In the genomic region with DNA sequence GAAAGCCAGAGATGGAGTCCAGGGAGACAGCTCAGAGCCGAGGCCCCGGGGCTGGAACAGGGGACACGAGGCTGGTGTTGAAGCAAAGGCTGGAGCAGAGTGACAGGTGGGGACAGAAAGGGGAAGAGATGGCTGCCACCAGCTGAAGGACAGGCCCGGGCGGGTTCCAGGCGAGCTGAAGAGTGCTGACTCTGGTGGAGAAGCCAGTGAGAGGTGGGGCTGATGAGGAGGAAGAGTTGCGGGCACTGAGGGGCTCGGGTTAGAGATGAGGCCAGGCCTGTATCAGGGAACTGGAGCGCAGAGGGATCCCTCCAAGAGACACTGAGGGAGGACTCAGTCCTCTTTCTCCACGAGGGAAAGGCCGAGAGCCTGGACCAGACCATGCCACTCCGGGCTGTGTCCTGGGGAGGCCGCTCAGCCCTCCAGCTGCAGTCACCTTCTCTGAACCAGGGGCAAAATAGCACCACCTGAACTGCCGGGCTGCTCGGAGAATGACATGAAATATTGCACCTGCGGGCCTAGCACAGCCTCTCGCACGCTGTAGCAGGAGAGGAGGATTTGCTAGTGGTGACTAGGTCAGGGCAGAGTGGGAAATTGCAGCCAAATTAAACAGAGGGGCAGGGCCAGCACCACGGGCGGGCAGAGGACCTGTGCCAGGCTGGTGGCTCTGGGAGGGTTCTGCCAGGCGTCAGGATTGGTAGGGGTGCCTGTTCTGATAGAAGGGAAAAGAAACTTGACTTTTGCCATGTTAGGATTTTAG, we compare ENCODE assay signal across 11 cellular contexts.
DNase-seq lines count a peak whose midpoint lies in the region; ATAC-seq and TF ChIP-seq lines count a peak whose summit lies in the region.
"Had no signal": no experiment of that assay in that cellular context is flagged by ENCODE, and none has a peak within 500 bp of the region (broad histone marks: within the 10 kb centered on the region; RNA-seq: fewer than 3 reads in every experiment).

No MANE protein-coding gene starts in this region.

- H3K4me3 Mint-ChIP-seq in activated CD8-positive, alpha-beta memory T cell treated with anti-CD3 and anti-CD28 coated beads, Interleukin-2, amount 10 ng/mL, durations not matched to agents 7 days and 5 days: no peak overlapping the region
- H3K4me3 Mint-ChIP-seq in activated CD4-positive, alpha-beta T cell treated with anti-CD3 and anti-CD28 coated beads for 36 hours: no peak overlapping the region

- WGBS in esophagus muscularis mucosa: 93% methylated on average over 16 of the region's 21 CpGs
- 55 to 69% methylated on average over 8 to 21 of the region's 21 CpGs for WGBS in transverse colon (ENCODE audit: low coverage in 1 of 2), 2 donors

- H3K27me3 ChIP-seq in esophagus muscularis mucosa (no peaks in the 10 kb centered on the region), transverse colon (no peaks in the 10 kb centered on the region)

- POLR2A ChIA-PET in activated CD4-positive, alpha-beta T cell treated with anti-CD3 and anti-CD28 coated beads for 36 hours (lab: Charles Lee): no interaction called here

- in situ Hi-C loops in transverse colon (cut with MboI; ENCODE audit: low pct_ligation_motif_present in 1 of 4, low pct_unique_long_range_greater_than_20kb in 1 of 4, low sequenced_read_pairs in 3 of 4): no loop called here

- peak overlapping the region; percentile 24 for H3K27ac Mint-ChIP-seq in activated CD8-positive, alpha-beta memory T cell treated with anti-CD3 and anti-CD28 coated beads, Interleukin-2, amount 10 ng/mL, durations not matched to agents 7 days and 5 days
- H3K27ac Mint-ChIP-seq in activated CD4-positive, alpha-beta T cell treated with anti-CD3 and anti-CD28 coated beads for 36 hours: no peak overlapping the region

- peaks cover 32% of the 10 kb centered on the region for H3K27me3 Mint-ChIP-seq in activated CD8-positive, alpha-beta memory T cell treated with anti-CD3 and anti-CD28 coated beads, Interleukin-2, amount 10 ng/mL, durations not matched to agents 7 days and 5 days
- H3K27me3 Mint-ChIP-seq in activated CD4-positive, alpha-beta T cell treated with anti-CD3 and anti-CD28 coated beads for 36 hours: no peaks in the 10 kb centered on the region

- no peak for ATAC-seq in activated CD8-positive, alpha-beta memory T cell treated with anti-CD3 and anti-CD28 coated beads, Interleukin-2, amount 10 ng/mL, durations not matched to agents 7 days and 5 days
- ATAC-seq in activated CD4-positive, alpha-beta T cell treated with anti-CD3 and anti-CD28 coated beads for 36 hours: no peak
- no peak for ATAC-seq in HG03135 (IDR thresholded peaks at IDR 0.05; ENCODE audit: unreplicated experiment)

- H3K9me3 ChIP-seq in esophagus muscularis mucosa (no peaks in the 10 kb centered on the region), transverse colon (no peaks in the 10 kb centered on the region)

- H3K4me1 ChIP-seq in esophagus muscularis mucosa: no peaks in the 10 kb centered on the region
- H3K4me1 ChIP-seq in transverse colon: peaks cover 0 to 19% (median 8%) of the 10 kb centered on the region in 4 donors
- H3K4me1 ChIP-seq: parathyroid adenoma had no signal

- H3K9me3 Mint-ChIP-seq in activated CD8-positive, alpha-beta memory T cell treated with anti-CD3 and anti-CD28 coated beads, Interleukin-2, amount 10 ng/mL, durations not matched to agents 7 days and 5 days (ENCODE audit: low read depth): no peaks in the 10 kb centered on the region
- H3K9me3 Mint-ChIP-seq in activated CD4-positive, alpha-beta T cell treated with anti-CD3 and anti-CD28 coated beads for 36 hours (ENCODE audit: low read depth): no peaks in the 10 kb centered on the region

- TF ChIP-seq CTCF in esophagus muscularis mucosa (IDR thresholded peaks at IDR 0.05): no peak
- no peak for TF ChIP-seq CTCF in transverse colon (IDR thresholded peaks at IDR 0.05)

- CTCF ChIA-PET in activated CD8-positive, alpha-beta memory T cell treated with anti-CD3 and anti-CD28 coated beads, Interleukin-2, amount 10 ng/mL, durations not matched to agents 7 days and 5 days (lab: Charles Lee): interaction anchor here (0.8 to 1.6 kb wide), 2 partner anchors 9 to 30 kb away, joined by 3 to 4 read pairs; no protein-coding TSS in a partner anchor
- CTCF ChIA-PET in activated CD4-positive, alpha-beta T cell treated with anti-CD3 and anti-CD28 coated beads for 36 hours (lab: Charles Lee): interaction anchor here (0.5 to 0.9 kb wide), 2 partner anchors 12 to 233 kb away, joined by 3 to 4 read pairs; no protein-coding TSS in a partner anchor

- TF ChIP-seq EP300 in esophagus muscularis mucosa (IDR thresholded peaks at IDR 0.05): no peak
- TF ChIP-seq EP300 in transverse colon (IDR thresholded peaks at IDR 0.05; ENCODE audit: low read depth): no peak

- H3K4me3 ChIP-seq in esophagus muscularis mucosa (no peak overlapping the region), transverse colon (no peak overlapping the region)

- no peak overlapping the region for H3K27ac ChIP-seq in esophagus muscularis mucosa (replicated peaks in 1 of 4)
- H3K27ac ChIP-seq in transverse colon: peak overlapping the region in 2 of 4 donors; percentile 35 to 73
- H3K27ac ChIP-seq: parathyroid adenoma had no signal

- TF ChIP-seq POLR2A in esophagus muscularis mucosa (IDR thresholded peaks at IDR 0.05; ENCODE audit: low read depth): no peak
- TF ChIP-seq POLR2A in transverse colon (IDR thresholded peaks at IDR 0.05): no peak

- intact Hi-C loops in esophagus muscularis mucosa (cut with DNase I): no loop called here
- intact Hi-C loops in transverse colon (cut with DNase I; ENCODE audit: low total_unique reads): no loop called here
- intact Hi-C loops in activated CD4-positive, alpha-beta T cell treated with anti-CD3 and anti-CD28 coated beads for 36 hours (cut with DNase I, micrococcal nuclease): no loop called here

- H3K36me3 Mint-ChIP-seq in activated CD8-positive, alpha-beta memory T cell treated with anti-CD3 and anti-CD28 coated beads, Interleukin-2, amount 10 ng/mL, durations not matched to agents 7 days and 5 days: peaks cover 11% of the 10 kb centered on the region
- H3K36me3 Mint-ChIP-seq in activated CD4-positive, alpha-beta T cell treated with anti-CD3 and anti-CD28 coated beads for 36 hours (ENCODE audit: low read depth): no peaks in the 10 kb centered on the region

- H3K36me3 ChIP-seq in esophagus muscularis mucosa: no peaks in the 10 kb centered on the region
- no peaks in the 10 kb centered on the region for H3K36me3 ChIP-seq in transverse colon

- H3K4me1 Mint-ChIP-seq in activated CD8-positive, alpha-beta memory T cell treated with anti-CD3 and anti-CD28 coated beads, Interleukin-2, amount 10 ng/mL, durations not matched to agents 7 days and 5 days: peaks cover 47% of the 10 kb centered on the region
- peaks cover 19% of the 10 kb centered on the region for H3K4me1 Mint-ChIP-seq in activated CD4-positive, alpha-beta T cell treated with anti-CD3 and anti-CD28 coated beads for 36 hours

- no peak for DNase-seq in activated CD8-positive, alpha-beta memory T cell treated with anti-CD3 and anti-CD28 coated beads, Interleukin-2, amount 10 ng/mL, durations not matched to agents 7 days and 5 days
- no peak for DNase-seq in activated CD8-positive, alpha-beta memory T cell treated with anti-CD3 and anti-CD28 coated beads, Interleukin-2, amount 50 U/mL, for 48 hours
- peak; percentile 66 for DNase-seq in NCI-H510A treated with DMSO at 0.1 percent for 48 hours (lab: John Stamatoyannopoulos, UW)
- DNase-seq in esophagus muscularis mucosa (ENCODE audit: extremely low spot score): peak; percentile 79
- DNase-seq in transverse colon: peak; percentile 30
- no peak for DNase-seq in nucleus accumbens (lab: John Stamatoyannopoulos, UW)
- no peak for DNase-seq in activated CD4-positive, alpha-beta T cell treated with anti-CD3 and anti-CD28 coated beads for 36 hours
- DNase-seq: effector CD8-positive, alpha-beta T cell; NCI-H2107 had no signal

Comparison
In these comparisons a context has a peak if more than half of its experiments do, and no peak if none do; other contexts are left out.
1. DNase-seq: peak in NCI-H510A treated with DMSO at 0.1 percent for 48 hours (single experiment), esophagus muscularis mucosa (single experiment) and transverse colon (single experiment); none in activated CD8-positive, alpha-beta memory T cell treated with anti-CD3 and anti-CD28 coated beads, Interleukin-2, amount 10 ng/mL, durations not matched to agents 7 days and 5 days (single experiment), activated CD8-positive, alpha-beta memory T cell treated with anti-CD3 and anti-CD28 coated beads, Interleukin-2, amount 50 U/mL, for 48 hours (single experiment), nucleus accumbens (0 of 56) and activated CD4-positive, alpha-beta T cell treated with anti-CD3 and anti-CD28 coated beads for 36 hours (single experiment).